8 cellular contexts compared by ENCODE assay signal in the genomic region with DNA sequence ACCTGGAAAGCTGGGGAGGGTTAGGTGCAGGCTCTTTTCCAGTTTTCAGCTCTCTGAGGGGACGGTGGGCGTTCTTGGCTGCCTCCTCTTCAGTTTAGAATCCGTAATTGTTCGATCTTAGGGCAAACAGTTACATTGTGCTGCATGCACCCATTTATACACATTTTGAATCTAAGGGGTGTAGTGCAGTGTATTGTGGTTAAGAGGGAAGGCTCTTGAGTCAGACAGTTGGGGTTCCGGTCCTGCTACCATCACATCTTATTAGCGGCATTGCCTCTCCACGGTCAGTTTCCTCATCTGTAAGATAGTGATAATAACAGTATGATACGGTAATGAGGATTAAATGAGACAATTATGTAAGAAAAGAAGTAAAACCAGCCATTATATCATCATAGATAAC. TPM values are rescaled to one million over a fixed set of nuclear protein-coding genes. Genes with fewer than 3 reads are reported as not detected.
DNase-seq lines count a peak whose midpoint lies in the region; ATAC-seq and TF ChIP-seq lines count a peak whose summit lies in the region.

No MANE protein-coding gene starts in this region.

- H3K4me3 ChIP-seq in A673 (ENCODE audit: low read depth, low read length, poor library complexity, severe bottlenecking) (peak overlapping the region; percentile 88), HFF-Myc (replicated peaks; ENCODE audit: low read depth, low read length) (peak overlapping the region; percentile 76), astrocyte of the spinal cord (ENCODE audit: low read depth, low read length) (peak overlapping the region; percentile 92), mesodermal cell (ENCODE audit: extremely low read depth, insufficient read depth, low read length, poor library complexity, severe bottlenecking) (peak overlapping the region; percentile 74)

- CTCF ChIA-PET in A673 (lab: Charles Lee): interaction anchor here (0.8 to 2.0 kb wide), 2 partner anchors 12 to 13 kb away, joined by 5 to 7 read pairs; no protein-coding TSS in a partner anchor

- H3K27ac ChIP-seq in A673 (ENCODE audit: low read depth, low read length, poor library complexity, severe bottlenecking) (peak overlapping the region; percentile 83), mesodermal cell (ENCODE audit: low read depth, low read length, severe bottlenecking) (peak overlapping the region; percentile 18)

- H3K27me3 ChIP-seq in A673 (replicated peaks; ENCODE audit: insufficient read depth, low read depth, low read length, poor library complexity): no peaks in the 10 kb centered on the region

- TSS peak; percentile 59 for BruUV-seq in A673 (replicated peaks; lab: Mats Ljungman, UMichigan)

- intact Hi-C loops in A673 (cut with micrococcal nuclease; ENCODE audit: unreplicated experiment): no loop called here

- in situ Hi-C loops in astrocyte of the spinal cord (cut with HindIII; ENCODE audit: low sequenced_read_pairs): loop anchor here (25.0 kb wide), 1 partner anchor 168 kb away; no protein-coding TSS in a partner anchor

- no peak for ATAC-seq in GM19452 (IDR thresholded peaks at IDR 0.05; ENCODE audit: unreplicated experiment)
- ATAC-seq in HG03175 (IDR thresholded peaks at IDR 0.05; ENCODE audit: unreplicated experiment): no peak
- ATAC-seq in GM21576 (IDR thresholded peaks at IDR 0.05; ENCODE audit: unreplicated experiment): no peak

- H3K4me1 ChIP-seq in A673 (ENCODE audit: insufficient read depth, low read length, poor library complexity, severe bottlenecking): peaks cover 14% of the 10 kb centered on the region
- peaks cover 15% of the 10 kb centered on the region for H3K4me1 ChIP-seq in mesodermal cell (ENCODE audit: control insufficient read depth, insufficient read depth, low read length, poor library complexity, severe bottlenecking)

- H3K36me3 ChIP-seq in A673 (ENCODE audit: insufficient read depth, low read length, poor library complexity, severe bottlenecking): peaks cover 44% of the 10 kb centered on the region
- peaks cover 45% of the 10 kb centered on the region for H3K36me3 ChIP-seq in mesodermal cell (ENCODE audit: control insufficient read depth, insufficient read depth, low read length)

- 0% methylated on average over 2 of the region's 8 CpGs for WGBS in mesodermal cell (ENCODE audit: insufficient coverage in 2 of 2), 2 experiments

- no peaks in the 10 kb centered on the region for H3K9me3 ChIP-seq in A673 (ENCODE audit: low read depth, low read length, poor library complexity, severe bottlenecking)
- H3K9me3 ChIP-seq in mesodermal cell (ENCODE audit: control insufficient read depth, low read length): no peaks in the 10 kb centered on the region

- TF ChIP-seq CTCF in A673 (conservative IDR thresholded peaks at IDR 0.05; ENCODE audit: low read depth, low read length) (no peak), HFF-Myc (IDR thresholded peaks at IDR 0.05; ENCODE audit: low read depth, low read length, missing control alignments) (no peak), astrocyte of the spinal cord (IDR thresholded peaks at IDR 0.05; ENCODE audit: low read depth, low read length) (no peak)

- POLR2A ChIA-PET in A673 (lab: Charles Lee; ENCODE audit: low non-redundant PET): no interaction called here

- no peak for DNase-seq in A673 (ENCODE audit: low spot score)
- DNase-seq in HFF-Myc (ENCODE audit: extremely low read depth, low read depth): no peak
- no peak for DNase-seq in astrocyte of the spinal cord (ENCODE audit: low read depth, low spot score)
- DNase-seq in medulla oblongata (ENCODE audit: extremely low spot score): no peak

RNA-seq across cellular contexts. Expression of a gene that starts 0.6 kb away (rescaled TPM):
- total RNA-seq in A673 (2021): 107 and 109 TPM in 2 replicates
- polyA plus RNA-seq in mesodermal cell (2013, experiment 1 of 2): 20.9 TPM
- polyA plus RNA-seq in mesodermal cell (2013, experiment 2 of 2): 19.2 TPM

RNA-seq across cellular contexts. Expression of a gene that starts 29.8 kb away (rescaled TPM):
- total RNA-seq in A673 (2021): not detected in 2 replicates
- 0.11 TPM for polyA plus RNA-seq in mesodermal cell (2013, experiment 1 of 2)
- polyA plus RNA-seq in mesodermal cell (2013, experiment 2 of 2): 0.25 TPM
